In the genomic region with DNA sequence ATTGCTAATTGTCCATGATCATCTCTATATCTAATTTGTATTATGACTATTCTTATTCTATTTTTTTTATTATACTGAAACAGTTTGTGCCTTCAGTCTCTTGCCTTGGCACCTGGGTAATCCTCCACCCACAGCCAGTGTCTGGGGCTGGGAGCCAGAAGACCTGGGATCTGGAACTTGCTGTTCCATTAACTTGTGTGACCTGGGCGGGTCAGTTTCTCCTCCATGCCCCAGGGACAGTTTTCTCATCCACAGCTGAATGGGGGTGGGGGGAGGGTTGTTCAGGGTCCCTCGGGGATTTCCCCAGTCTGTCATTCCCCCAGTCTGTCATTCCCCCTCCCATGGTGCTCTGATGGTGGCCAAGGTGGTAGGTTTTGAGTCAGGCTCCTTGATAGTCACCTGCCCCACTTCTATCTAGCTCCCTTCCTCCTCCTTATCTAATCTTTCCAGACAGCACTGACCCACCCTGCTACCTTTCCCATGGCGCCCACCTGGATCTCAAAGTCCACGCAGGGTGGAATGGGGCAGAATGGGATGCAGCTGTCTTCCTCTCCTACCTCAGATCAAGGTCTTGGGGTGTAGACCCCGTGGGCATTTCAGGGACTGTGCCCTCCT, we compare ENCODE assay signal across 9 cellular contexts. TPM values are rescaled to one million over a fixed set of nuclear protein-coding genes. Genes with fewer than 3 reads are reported as not detected.
DNase-seq lines count a peak whose midpoint lies in the region; ATAC-seq and TF ChIP-seq lines count a peak whose summit lies in the region.
"Had no signal": no experiment of that assay in that cellular context is flagged by ENCODE, and none has a peak within 500 bp of the region (broad histone marks: within the 10 kb centered on the region; RNA-seq: fewer than 3 reads in every experiment).

No MANE protein-coding gene starts in this region.

- H3K4me3 ChIP-seq in CD8-positive, alpha-beta memory T cell (ENCODE audit: low read length) = no peak overlapping the region
- no peak overlapping the region for H3K4me3 ChIP-seq in RWPE2 (ENCODE audit: severe bottlenecking)

- H3K36me3 ChIP-seq in CD8-positive, alpha-beta memory T cell (ENCODE audit: insufficient read depth, low read length) = peaks cover 4% of the 10 kb centered on the region
- H3K36me3 ChIP-seq in RWPE2 (ENCODE audit: low read depth) = peaks cover 57% of the 10 kb centered on the region
- H3K36me3 ChIP-seq: left lung had no signal

- H3K27me3 ChIP-seq in CD8-positive, alpha-beta memory T cell (ENCODE audit: insufficient read depth, low read length, poor library complexity, severe bottlenecking) = no peaks in the 10 kb centered on the region
- H3K27me3 ChIP-seq in RWPE2 (ENCODE audit: insufficient read depth, poor library complexity, severe bottlenecking) = no peaks in the 10 kb centered on the region

- H3K4me3 Mint-ChIP-seq in CD8-positive, alpha-beta memory T cell = peak overlapping the region in 6 of 7 donors; percentile 45 to 87 (median 77)
- H3K4me3 Mint-ChIP-seq in immature natural killer cell = no peak overlapping the region
- H3K4me3 Mint-ChIP-seq in stimulated activated effector memory CD8-positive, alpha-beta T cell treated with anti-CD3 and anti-CD28 coated beads, Interleukin-12 subunit alpha, Interleukin-12 subunit beta, amount 100 ng/mL, for 72 hours = peak overlapping the region; percentile 87

- ATAC-seq in RWPE2 (ENCODE audit: low read depth) = no peak
- peak; percentile 4 for ATAC-seq in stimulated activated effector memory CD8-positive, alpha-beta T cell treated with anti-CD3 and anti-CD28 coated beads, Interleukin-12 subunit alpha, Interleukin-12 subunit beta, amount 100 ng/mL, for 72 hours
- no peak for ATAC-seq in HG02798 (IDR thresholded peaks at IDR 0.05; ENCODE audit: poor library complexity, unreplicated experiment)

- peak overlapping the region in 7 of 8 donors; percentile 89 to 95 (median 93) for H3K27ac Mint-ChIP-seq in CD8-positive, alpha-beta memory T cell
- peak overlapping the region; percentile 81 to 95 (median 88) for H3K27ac Mint-ChIP-seq in immature natural killer cell
- no peak overlapping the region for H3K27ac Mint-ChIP-seq in stimulated activated effector memory CD8-positive, alpha-beta T cell treated with anti-CD3 and anti-CD28 coated beads, Interleukin-12 subunit alpha, Interleukin-12 subunit beta, amount 100 ng/mL, for 72 hours

- H3K9me3 ChIP-seq in CD8-positive, alpha-beta memory T cell (ENCODE audit: low read length) = no peaks in the 10 kb centered on the region
- no peaks in the 10 kb centered on the region for H3K9me3 ChIP-seq in RWPE2 (ENCODE audit: severe bottlenecking)
- H3K9me3 ChIP-seq: left lung had no signal

- H3K4me1 Mint-ChIP-seq in CD8-positive, alpha-beta memory T cell = peaks cover 59 to 84% (median 65%) of the 10 kb centered on the region in 3 donors
- H3K4me1 Mint-ChIP-seq in immature natural killer cell = peaks cover 49 to 76% of the 10 kb centered on the region in 2 donors
- peaks cover 83% of the 10 kb centered on the region for H3K4me1 Mint-ChIP-seq in stimulated activated effector memory CD8-positive, alpha-beta T cell treated with anti-CD3 and anti-CD28 coated beads, Interleukin-12 subunit alpha, Interleukin-12 subunit beta, amount 100 ng/mL, for 72 hours

- no peak overlapping the region for H3K27ac ChIP-seq in CD8-positive, alpha-beta memory T cell (ENCODE audit: low read depth, low read length)
- peak overlapping the region; percentile 39 for H3K27ac ChIP-seq in RWPE2 (ENCODE audit: poor library complexity, severe bottlenecking)

- no peak for TF ChIP-seq CTCF in RWPE2 (IDR thresholded peaks at IDR 0.05; ENCODE audit: poor library complexity, severe bottlenecking)

- H3K9me3 Mint-ChIP-seq in CD8-positive, alpha-beta memory T cell = no peaks in the 10 kb centered on the region
- H3K9me3 Mint-ChIP-seq in immature natural killer cell = no peaks in the 10 kb centered on the region
- no peaks in the 10 kb centered on the region for H3K9me3 Mint-ChIP-seq in stimulated activated effector memory CD8-positive, alpha-beta T cell treated with anti-CD3 and anti-CD28 coated beads, Interleukin-12 subunit alpha, Interleukin-12 subunit beta, amount 100 ng/mL, for 72 hours

- peaks cover 48% of the 10 kb centered on the region for H3K4me1 ChIP-seq in CD8-positive, alpha-beta memory T cell (ENCODE audit: insufficient read depth, low read length)
- H3K4me1 ChIP-seq in RWPE2 (ENCODE audit: insufficient read depth, poor library complexity, severe bottlenecking) = peaks cover 26% of the 10 kb centered on the region

- H3K27me3 Mint-ChIP-seq in CD8-positive, alpha-beta memory T cell = peaks cover 0 to 4% of the 10 kb centered on the region in 2 donors
- H3K27me3 Mint-ChIP-seq in immature natural killer cell (ENCODE audit: low read depth in 3 of 3) = peaks cover 6 to 14% (median 9%) of the 10 kb centered on the region in 3 donors

- peaks cover 0 to 28% (median 3%) of the 10 kb centered on the region in 3 donors for H3K36me3 Mint-ChIP-seq in CD8-positive, alpha-beta memory T cell
- peaks cover 0 to 8% (median 0%) of the 10 kb centered on the region in 3 donors for H3K36me3 Mint-ChIP-seq in immature natural killer cell
- H3K36me3 Mint-ChIP-seq in stimulated activated effector memory CD8-positive, alpha-beta T cell treated with anti-CD3 and anti-CD28 coated beads, Interleukin-12 subunit alpha, Interleukin-12 subunit beta, amount 100 ng/mL, for 72 hours = peaks cover 64% of the 10 kb centered on the region

- DNase-seq in CD8-positive, alpha-beta memory T cell = no peak
- no peak for DNase-seq in RWPE2 (ENCODE audit: low spot score)
- no peak for DNase-seq in immature natural killer cell
- no peak for DNase-seq in stimulated activated effector memory CD8-positive, alpha-beta T cell treated with anti-CD3 and anti-CD28 coated beads, Interleukin-12 subunit alpha, Interleukin-12 subunit beta, amount 100 ng/mL, for 72 hours (ENCODE audit: low spot score in 2 of 2)
- no peak for DNase-seq in LoVo (ENCODE audit: low spot score)
- no peak for DNase-seq in hepatic stellate cell (ENCODE audit: low spot score)
- no peak for DNase-seq in NK-92 (lab: John Stamatoyannopoulos, UW; ENCODE audit: unreplicated experiment)

- POLR2A ChIA-PET in CD8-positive, alpha-beta memory T cell (lab: Charles Lee) = interaction anchor here (1.4 kb wide), 1 partner anchor 10 kb away, joined by 12 read pairs; a partner anchor contains a TSS

- CTCF ChIA-PET in CD8-positive, alpha-beta memory T cell (lab: Charles Lee) = interaction anchor here (0.8 to 1.6 kb wide), 8 partner anchors 8 to 61 kb away, joined by 3 to 6 read pairs (median 3); no protein-coding TSS in a partner anchor

RNA-seq across cellular contexts. Expression of a gene that starts 11.0 kb away (rescaled TPM):
- total RNA-seq in CD8-positive, alpha-beta memory T cell = 10 to 100 TPM; 42.0 to 43.3 TPM
- polyA plus RNA-seq in CD8-positive, alpha-beta memory T cell = 7.9 TPM
- 1 to 10 TPM in 2 of 3 donors, under 1 TPM in 1; 0.02 to 7.2 (median 1.1) TPM for polyA plus RNA-seq in immature natural killer cell

RNA-seq across cellular contexts. Expression of a gene that starts 52.0 kb away (rescaled TPM):
- 10 to 100 TPM; 48.5 to 50.1 TPM for total RNA-seq in CD8-positive, alpha-beta memory T cell
- 43.4 TPM for polyA plus RNA-seq in CD8-positive, alpha-beta memory T cell
- polyA plus RNA-seq in immature natural killer cell = 10 to 100 TPM; 26.6 to 46.6 (median 32.4) TPM

Comparison
In these comparisons a context has a peak if more than half of its experiments do, and no peak if none do; other contexts are left out.
1. H3K4me3 Mint-ChIP-seq: peak in CD8-positive, alpha-beta memory T cell (6 of 7) and stimulated activated effector memory CD8-positive, alpha-beta T cell treated with anti-CD3 and anti-CD28 coated beads, Interleukin-12 subunit alpha, Interleukin-12 subunit beta, amount 100 ng/mL, for 72 hours (single experiment); none in immature natural killer cell (0 of 5).